1 cellular context compared by ENCODE assay signal in the genomic region with DNA sequence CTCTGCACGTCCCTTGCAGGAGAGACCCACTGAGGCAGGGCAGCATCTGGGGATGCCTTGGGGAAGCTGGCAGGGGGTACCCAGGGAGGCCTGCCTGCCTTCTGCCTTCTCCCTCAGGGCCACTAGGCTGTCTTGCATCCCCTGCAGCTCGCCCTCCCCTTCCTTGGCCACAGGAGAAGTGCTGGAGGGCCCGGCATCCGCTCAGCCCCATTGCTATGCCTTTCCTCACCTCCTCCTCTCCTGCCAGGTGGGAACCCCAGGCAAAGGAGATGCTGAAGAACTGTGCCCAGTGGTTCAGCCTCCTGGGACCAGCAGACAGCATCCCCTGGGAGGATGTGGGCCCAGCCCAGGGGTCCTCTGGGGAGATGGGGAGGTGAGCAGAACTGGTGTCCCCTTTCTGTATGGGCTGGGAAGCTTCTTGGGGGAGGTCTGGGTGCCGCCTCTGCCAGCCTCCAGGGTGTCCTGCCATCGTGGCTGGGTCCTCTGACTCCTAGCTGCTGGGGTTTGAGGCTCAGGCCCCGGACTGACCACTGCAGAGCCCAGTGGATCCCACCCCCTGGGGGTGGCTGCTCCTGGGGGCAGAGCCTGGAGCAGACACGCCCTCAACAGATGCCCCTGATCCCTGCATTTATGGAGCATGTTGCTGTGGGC.
TF ChIP-seq lines count a peak whose summit lies in the region.

No MANE protein-coding gene starts in this region.

TF ChIP-seq in SK-N-SH, 30 proteins besides CTCF, POLR2A, EP300 and RAD21 (continued from another document):
- TF ChIP-seq EZH2phosphoT487 (IDR thresholded peaks at IDR 0.05; ENCODE audit: borderline replicate concordance, low read depth): no peak
- TF ChIP-seq FOSL2 (IDR thresholded peaks at IDR 0.05; ENCODE audit: borderline replicate concordance, low read depth): no peak
- no peak for TF ChIP-seq FOXM1 (IDR thresholded peaks at IDR 0.05; ENCODE audit: low read depth)
- TF ChIP-seq, protein P1, sequence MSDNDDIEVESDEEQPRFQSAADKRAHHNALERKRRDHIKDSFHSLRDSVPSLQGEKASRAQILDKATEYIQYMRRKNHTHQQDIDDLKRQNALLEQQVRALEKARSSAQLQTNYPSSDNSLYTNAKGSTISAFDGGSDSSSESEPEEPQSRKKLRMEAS (IDR thresholded peaks at IDR 0.05; ENCODE audit: low read depth): no peak
- TF ChIP-seq CHD2 (IDR thresholded peaks at IDR 0.05; ENCODE audit: low read length, partially characterized antibody): no peak
- no peak for TF ChIP-seq JUND (IDR thresholded peaks at IDR 0.05)
- TF ChIP-seq MXI1 (IDR thresholded peaks at IDR 0.05; ENCODE audit: low read depth, low read length): no peak
- TF ChIP-seq, protein P2, sequence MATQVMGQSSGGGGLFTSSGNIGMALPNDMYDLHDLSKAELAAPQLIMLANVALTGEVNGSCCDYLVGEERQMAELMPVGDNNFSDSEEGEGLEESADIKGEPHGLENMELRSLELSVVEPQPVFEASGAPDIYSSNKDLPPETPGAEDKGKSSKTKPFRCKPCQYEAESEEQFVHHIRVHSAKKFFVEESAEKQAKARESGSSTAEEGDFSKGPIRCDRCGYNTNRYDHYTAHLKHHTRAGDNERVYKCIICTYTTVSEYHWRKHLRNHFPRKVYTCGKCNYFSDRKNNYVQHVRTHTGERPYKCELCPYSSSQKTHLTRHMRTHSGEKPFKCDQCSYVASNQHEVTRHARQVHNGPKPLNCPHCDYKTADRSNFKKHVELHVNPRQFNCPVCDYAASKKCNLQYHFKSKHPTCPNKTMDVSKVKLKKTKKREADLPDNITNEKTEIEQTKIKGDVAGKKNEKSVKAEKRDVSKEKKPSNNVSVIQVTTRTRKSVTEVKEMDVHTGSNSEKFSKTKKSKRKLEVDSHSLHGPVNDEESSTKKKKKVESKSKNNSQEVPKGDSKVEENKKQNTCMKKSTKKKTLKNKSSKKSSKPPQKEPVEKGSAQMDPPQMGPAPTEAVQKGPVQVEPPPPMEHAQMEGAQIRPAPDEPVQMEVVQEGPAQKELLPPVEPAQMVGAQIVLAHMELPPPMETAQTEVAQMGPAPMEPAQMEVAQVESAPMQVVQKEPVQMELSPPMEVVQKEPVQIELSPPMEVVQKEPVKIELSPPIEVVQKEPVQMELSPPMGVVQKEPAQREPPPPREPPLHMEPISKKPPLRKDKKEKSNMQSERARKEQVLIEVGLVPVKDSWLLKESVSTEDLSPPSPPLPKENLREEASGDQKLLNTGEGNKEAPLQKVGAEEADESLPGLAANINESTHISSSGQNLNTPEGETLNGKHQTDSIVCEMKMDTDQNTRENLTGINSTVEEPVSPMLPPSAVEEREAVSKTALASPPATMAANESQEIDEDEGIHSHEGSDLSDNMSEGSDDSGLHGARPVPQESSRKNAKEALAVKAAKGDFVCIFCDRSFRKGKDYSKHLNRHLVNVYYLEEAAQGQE (IDR thresholded peaks at IDR 0.05; ENCODE audit: low read depth, low read length): no peak
- no peak for TF ChIP-seq SIN3A (IDR thresholded peaks at IDR 0.05; ENCODE audit: borderline replicate concordance, low read depth, low read length)
- no peak for TF ChIP-seq YY1 (IDR thresholded peaks at IDR 0.05; ENCODE audit: low read depth)
- TF ChIP-seq NRF1 (IDR thresholded peaks at IDR 0.05; ENCODE audit: low read depth, low read length): no peak
